ENCODE assay signal across 1 cellular context in the genomic region with DNA sequence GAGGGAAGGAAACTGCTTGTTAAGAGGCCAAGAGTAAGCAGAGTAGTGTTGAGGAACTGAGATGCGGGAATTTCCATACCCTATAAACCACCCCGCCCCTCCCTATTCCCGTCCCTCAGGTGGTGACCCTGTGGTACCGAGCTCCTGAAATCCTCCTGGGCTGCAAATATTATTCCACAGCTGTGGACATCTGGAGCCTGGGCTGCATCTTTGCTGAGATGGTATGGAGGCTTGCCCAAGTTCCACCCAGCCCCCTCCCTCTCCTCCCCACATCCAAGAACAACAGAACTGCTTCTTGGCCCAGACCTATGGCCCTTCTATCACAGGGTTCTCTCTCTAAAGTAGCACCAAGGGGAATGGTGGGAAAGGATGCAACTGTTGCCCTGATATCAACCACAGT.
TF ChIP-seq lines count a peak whose summit lies in the region.

No MANE protein-coding gene starts in this region.

TF ChIP-seq in IMR-90, 13 proteins besides CTCF, POLR2A, EP300 and RAD21:
- TF ChIP-seq MAZ (IDR thresholded peaks at IDR 0.05; ENCODE audit: borderline replicate concordance, low read depth, low read length), result no peak
- TF ChIP-seq SMC3 (IDR thresholded peaks at IDR 0.05; ENCODE audit: low read depth, low read length), result no peak
- TF ChIP-seq RCOR1 (IDR thresholded peaks at IDR 0.05; ENCODE audit: insufficient replicate concordance, low read length), result no peak
- no peak for TF ChIP-seq NFE2L2 (IDR thresholded peaks at IDR 0.05; ENCODE audit: low read depth, low read length)
- TF ChIP-seq RFX5 (IDR thresholded peaks at IDR 0.05; ENCODE audit: low read depth, low read length), result no peak
- no peak for TF ChIP-seq CEBPB (IDR thresholded peaks at IDR 0.05; ENCODE audit: low read depth, low read length)
